In genomic region chr7:100120518-100121085, GRCh38 we compare ENCODE assay signal across 8 cellular contexts. TPM values are rescaled to one million over a fixed set of nuclear protein-coding genes. Genes with fewer than 3 reads are reported as not detected.
A peak's percentile ranks its signal among the peaks of the same experiment; 100 is the strongest.
DNase-seq lines count a peak whose midpoint lies in the region; ATAC-seq, FAIRE-seq and TF ChIP-seq lines count a peak whose summit lies in the region.

No MANE protein-coding gene starts in this region.

- dilution Hi-C loops in IMR-90 (cut with HindIII; ENCODE audit: low sequenced_read_pairs, unreplicated experiment) = no loop called here
- dilution Hi-C loops in mammary epithelial cell (cut with HindIII; ENCODE audit: low sequenced_read_pairs) = no loop called here

- POLR2A ChIA-PET in A549 (lab: Yijun Ruan, JAX) = interaction anchor here (1.2 to 1.8 kb wide), 2 partner anchors 19 to 309 kb away, joined by 4 to 10 read pairs; partner anchors contain the start of genes AP4M1, MCM7 and MEPCE
- POLR2A ChIA-PET in IMR-90 (lab: Charles Lee; ENCODE audit: unreplicated experiment) = interaction anchor here (0.6 to 1.4 kb wide), 2 partner anchors 19 to 276 kb away, joined by 3 to 6 read pairs; partner anchors contain the start of gene AP4M1

- 0 out of 6 replicates have a peak, but pooled peaks have one; percentile 1 to 12 for ATAC-seq in A549
- ATAC-seq in IMR-90 (ENCODE audit: low read depth) = no peak
- no peak for ATAC-seq in HG02610 (IDR thresholded peaks at IDR 0.05; ENCODE audit: unreplicated experiment)
- ATAC-seq in GM19351 (IDR thresholded peaks at IDR 0.05; ENCODE audit: unreplicated experiment) = no peak
- no peak for ATAC-seq in GM21529 (IDR thresholded peaks at IDR 0.05; ENCODE audit: unreplicated experiment)

- H3K79me2 ChIP-seq in mammary epithelial cell (ENCODE audit: insufficient read depth, low read length) = peaks cover 25% of the 10 kb centered on the region

- H4K91ac ChIP-seq in IMR-90 (ENCODE audit: insufficient read depth, low read depth, low read length) = peak overlapping the region; percentile 42

- peak overlapping the region; percentile 15; the same call in 1 of the 2 replicates for H3K14ac ChIP-seq in IMR-90 (replicated peaks; ENCODE audit: low read depth, low read length)

- H3K27ac ChIP-seq in A549 (peak overlapping the region; percentile 86 to 90; a peak in 4 of 6 replicates), IMR-90 (ENCODE audit: insufficient read depth, low read length) (peak overlapping the region; percentile 45), mammary epithelial cell (ENCODE audit: insufficient read depth, low read depth, low read length) (no peak overlapping the region), mucosa of rectum (ENCODE audit: low read depth in 2 of 2, low read length in 2 of 2) (peak overlapping the region; percentile 49 to 82)

- H2BK5ac ChIP-seq in IMR-90 (ENCODE audit: low read depth, low read length, poor library complexity, severe bottlenecking) = peak overlapping the region; percentile 73

- H2BK20ac ChIP-seq in IMR-90 (ENCODE audit: low read depth, low read length) = no peak overlapping the region

- TF ChIP-seq EP300 in A549 (IDR thresholded peaks at IDR 0.05) = no peak

- H2AK9ac ChIP-seq in IMR-90 (replicated peaks; ENCODE audit: low read depth, low read length, poor library complexity) = peak overlapping the region; percentile 87

- H3K79me1 ChIP-seq in IMR-90 (ENCODE audit: low read depth in 1 of 2, low read length in 2 of 2) = peaks cover 28 to 53% of the 10 kb centered on the region in 2 experiments

- H4K8ac ChIP-seq in IMR-90 (ENCODE audit: low read depth in 2 of 2, low read length in 2 of 2) = peak overlapping the region; percentile 48 to 77; a peak in 3 of 4 replicates

- peak overlapping the region; percentile 96 for H2AFZ ChIP-seq in IMR-90 (replicated peaks; ENCODE audit: low read length, poor library complexity)
- peak overlapping the region; percentile 88 for H2AFZ ChIP-seq in mammary epithelial cell (ENCODE audit: low read depth, low read length)

- CTCF ChIA-PET in A549 (lab: Yijun Ruan, JAX) (interaction anchor here (5.6 kb wide), 1 partner anchor 11 kb away, joined by 46 read pairs; no protein-coding TSS in a partner anchor), IMR-90 (lab: Yijun Ruan, JAX) (interaction anchor here (0.7 kb wide), 1 partner anchor 10 kb away, joined by 3 read pairs; no protein-coding TSS in a partner anchor), mammary epithelial cell (lab: Charles Lee; ENCODE audit: low non-redundant PET) (no interaction called here)

- H2BK15ac ChIP-seq in IMR-90 (ENCODE audit: low read depth, low read length) = peak overlapping the region; percentile 19; the same call in 1 of the 3 replicates

- H3K27me3 ChIP-seq in IMR-90 (ENCODE audit: control insufficient read depth, insufficient read depth, low read length) (no peaks in the 10 kb centered on the region), mammary epithelial cell (ENCODE audit: insufficient read depth, low read length) (no peaks in the 10 kb centered on the region), mucosa of rectum (ENCODE audit: control insufficient read depth in 2 of 2, insufficient read depth in 2 of 2, low read length in 2 of 2) (no peaks in the 10 kb centered on the region)

- H3K9ac ChIP-seq in IMR-90 (ENCODE audit: low read depth, low read length) (peak overlapping the region; percentile 67), mammary epithelial cell (ENCODE audit: insufficient read depth, low read length) (no peak overlapping the region), mucosa of rectum (ENCODE audit: low read depth in 1 of 2, low read length in 2 of 2) (peak overlapping the region in 1 of 2 donors; percentile 68)

- H3K4me3 ChIP-seq in A549 (peak overlapping the region; percentile 81), IMR-90 (ENCODE audit: insufficient read depth, low read depth, low read length) (peak overlapping the region; percentile 61), mammary epithelial cell (replicated peaks in 1 of 3; ENCODE audit: insufficient read depth in 1 of 3, low read depth in 2 of 3, low read length in 3 of 3) (peak overlapping the region in 1 of 3 experiments; percentile 90), mucosa of rectum (ENCODE audit: low read length in 2 of 2) (peak overlapping the region; percentile 72 to 97)

- in situ Hi-C loops in IMR-90 (cut with MboI; ENCODE audit: low sequenced_read_pairs) (no loop called here), mammary epithelial cell (cut with MboI; ENCODE audit: low sequenced_read_pairs in 2 of 2) (no loop called here)

- H3K9me3 ChIP-seq in A549 = no peaks in the 10 kb centered on the region
- no peaks in the 10 kb centered on the region for H3K9me3 ChIP-seq in IMR-90 (ENCODE audit: control insufficient read depth, insufficient read depth, low read length)
- H3K9me3 ChIP-seq in mammary epithelial cell (replicated peaks; ENCODE audit: insufficient read depth, low read length) = no peaks in the 10 kb centered on the region
- no peaks in the 10 kb centered on the region for H3K9me3 ChIP-seq in mucosa of rectum (ENCODE audit: control insufficient read depth in 2 of 2, low read length in 2 of 2)

- FAIRE-seq in A549 (lab: Jason Lieb, UNC) = no peak

- 69% methylated on average over 4 of the region's 4 CpGs for WGBS in A549 (ENCODE audit: missing lambda C conversion rate)
- WGBS in IMR-90 (ENCODE audit: extremely low coverage in 2 of 2, insufficient read length in 1 of 2), 2 experiments = 47% methylated on average over 3 of the region's 4 CpGs; no CpG with 5 or more reads in 1 of the 2 experiments
- WGBS in mammary epithelial cell (ENCODE audit: low coverage, missing lambda C conversion rate) = 93% methylated on average over 4 of the region's 4 CpGs

- H4K20me1 ChIP-seq in IMR-90 (ENCODE audit: insufficient read depth, low read length) = no peaks in the 10 kb centered on the region; the same call in 1 of the 2 replicates
- H4K20me1 ChIP-seq in mammary epithelial cell (ENCODE audit: insufficient read depth, low read length) = no peaks in the 10 kb centered on the region

- TF ChIP-seq CTCF in A549 (IDR thresholded peaks at IDR 0.05) (no peak), IMR-90 (conservative IDR thresholded peaks at IDR 0.05; ENCODE audit: low read depth, low read length) (no peak), mammary epithelial cell (conservative IDR thresholded peaks at IDR 0.05 in 1 of 2, IDR thresholded peaks at IDR 0.05 in 1 of 2; ENCODE audit: extremely low read depth in 1 of 2, insufficient read depth in 1 of 2, low read depth in 1 of 2, low read length in 2 of 2) (no peak)

- H4K5ac ChIP-seq in IMR-90 (ENCODE audit: low read depth, low read length) = peak overlapping the region; percentile 11

- no TSS peak for BruUV-seq in IMR-90 (replicated peaks; lab: Mats Ljungman, UMichigan)
- no TSS peak for BruUV-seq in mammary epithelial cell (replicated peaks; lab: Mats Ljungman, UMichigan)

- intact Hi-C loops in IMR-90 (cut with micrococcal nuclease) = no loop called here
- intact Hi-C loops in mammary epithelial cell (cut with micrococcal nuclease) = no loop called here

- H3K4ac ChIP-seq in IMR-90 (ENCODE audit: low read depth, low read length) = peak overlapping the region; percentile 85

- TF ChIP-seq POLR2A in A549 (IDR thresholded peaks at IDR 0.05; ENCODE audit: low read length) (no peak), IMR-90 (IDR thresholded peaks at IDR 0.05; ENCODE audit: low read depth, low read length) (no peak)

- peak overlapping the region; percentile 66 for H3K23ac ChIP-seq in IMR-90 (ENCODE audit: low read depth, low read length)

- peaks cover 26% of the 10 kb centered on the region for H3K4me1 ChIP-seq in A549
- peaks cover 6% of the 10 kb centered on the region; the same call in 1 of the 2 replicates for H3K4me1 ChIP-seq in IMR-90 (ENCODE audit: control insufficient read depth, insufficient read depth, low read length)
- peaks cover 8% of the 10 kb centered on the region for H3K4me1 ChIP-seq in mammary epithelial cell (ENCODE audit: insufficient read depth, low read length)
- peaks cover 28 to 32% of the 10 kb centered on the region in 2 donors for H3K4me1 ChIP-seq in mucosa of rectum (ENCODE audit: control insufficient read depth in 2 of 2, insufficient read depth in 2 of 2, low read length in 2 of 2)

- H3K9me1 ChIP-seq in IMR-90 (ENCODE audit: insufficient read depth, low read length) = peaks cover 17% of the 10 kb centered on the region

- peak overlapping the region; percentile 24; the same call in 1 of the 2 replicates for H3K56ac ChIP-seq in IMR-90 (ENCODE audit: extremely low read depth, insufficient read depth, low read length)

- peak overlapping the region; percentile 92 for H3K4me2 ChIP-seq in A549
- H3K4me2 ChIP-seq in IMR-90 (ENCODE audit: low read depth, low read length) = peak overlapping the region; percentile 84
- H3K4me2 ChIP-seq in mammary epithelial cell (ENCODE audit: insufficient read depth, low read depth, low read length) = peak overlapping the region; percentile 65

- peak overlapping the region; percentile 13; the same call in 1 of the 2 replicates for H2AK5ac ChIP-seq in IMR-90 (ENCODE audit: low read depth, low read length)

- no peak overlapping the region for H3K18ac ChIP-seq in IMR-90 (ENCODE audit: low read depth, low read length)

- no peak for DNase-seq in A549 (ENCODE audit: low read depth in 1 of 2, low spot score in 1 of 2)
- DNase-seq in IMR-90 = no peak
- no peak for DNase-seq in mammary epithelial cell
- no peak for DNase-seq in SW 1271 (lab: John Stamatoyannopoulos, UW)

- no peak overlapping the region for H2BK120ac ChIP-seq in IMR-90 (ENCODE audit: low read depth, low read length)

- peaks cover 4% of the 10 kb centered on the region; the same call in 1 of the 2 replicates for H3K36me3 ChIP-seq in IMR-90 (ENCODE audit: control insufficient read depth, insufficient read depth, low read length)
- no peaks in the 10 kb centered on the region for H3K36me3 ChIP-seq in mammary epithelial cell (ENCODE audit: insufficient read depth, low read length)
- H3K36me3 ChIP-seq in mucosa of rectum (ENCODE audit: control insufficient read depth in 2 of 2, insufficient read depth in 2 of 2, low read length in 2 of 2) = no peaks in the 10 kb centered on the region

- TF ChIP-seq RAD21 in A549 (conservative IDR thresholded peaks at IDR 0.05 in 1 of 2, IDR thresholded peaks at IDR 0.05 in 1 of 2) (no peak), IMR-90 (IDR thresholded peaks at IDR 0.05; ENCODE audit: low read length) (no peak)

RNA-seq across cellular contexts. Expression of gene CNPY4, which starts 1.2 kb away (rescaled TPM):
- polyA plus RNA-seq in A549 (2011; rRNA removed) = 11.3 and 11.7 TPM in 2 replicates
- 10.1 and 10.7 TPM in 2 replicates for polyA plus RNA-seq in A549 (2012; cell fraction: cytosol; rRNA removed)
- 8.6 and 12.2 TPM in 2 replicates for polyA plus RNA-seq in A549 (2012; cell fraction: nucleus; rRNA removed)
- 16.8 to 26.2 TPM (median 22.8 TPM) in 3 replicates for polyA plus RNA-seq in A549 (2017; fragmentation: RNase III; extraction: RNeasy Plus Mini Kit Qiagen cat#74134 plus additional on column Dnase treatment)
- polyA minus RNA-seq in A549 (2011; rRNA and poly(A)+ RNA removed) = 5.7 and 8.4 TPM in 2 replicates
- total RNA-seq in IMR-90 (2012; rRNA removed) = 13.3 and 20.0 TPM in 2 replicates
- polyA plus RNA-seq in IMR-90 (2012; rRNA removed) = 18.1 and 21.9 TPM in 2 replicates
- polyA plus RNA-seq in IMR-90 (2012; cell fraction: cytosol; rRNA removed) = 9.3 and 14.0 TPM in 2 replicates
- polyA plus RNA-seq in IMR-90 (2012; cell fraction: nucleus; rRNA removed; ENCODE audit: low replicate concordance) = 10.9 and 19.5 TPM in 2 replicates
- total RNA-seq in mammary epithelial cell = 1 to 10 TPM; 6.9 to 7.5 TPM
- 7.3 TPM for polyA plus RNA-seq in mammary epithelial cell
- not detected for polyA minus RNA-seq in mammary epithelial cell

RNA-seq across cellular contexts. Expression of gene TAF6, which starts 1.4 kb away (rescaled TPM):
- polyA plus RNA-seq in A549 (2011; rRNA removed) = 36.2 and 45.1 TPM in 2 replicates
- polyA plus RNA-seq in A549 (2012; cell fraction: cytosol; rRNA removed) = 59.9 and 72.2 TPM in 2 replicates
- polyA plus RNA-seq in A549 (2012; cell fraction: nucleus; rRNA removed) = 89.3 and 105 TPM in 2 replicates
- polyA plus RNA-seq in A549 (2017; fragmentation: RNase III; extraction: RNeasy Plus Mini Kit Qiagen cat#74134 plus additional on column Dnase treatment) = 57.0 to 62.5 TPM (median 57.1 TPM) in 3 replicates
- 46.2 and 51.4 TPM in 2 replicates for polyA minus RNA-seq in A549 (2011; rRNA and poly(A)+ RNA removed)
- 11.3 and 14.4 TPM in 2 replicates for total RNA-seq in IMR-90 (2012; rRNA removed)
- 55.3 and 56.5 TPM in 2 replicates for polyA plus RNA-seq in IMR-90 (2012; rRNA removed)
- 48.4 and 56.7 TPM in 2 replicates for polyA plus RNA-seq in IMR-90 (2012; cell fraction: cytosol; rRNA removed)
- 51.7 and 92.5 TPM in 2 replicates for polyA plus RNA-seq in IMR-90 (2012; cell fraction: nucleus; rRNA removed; ENCODE audit: low replicate concordance)
- 10 to 100 TPM; 28.8 to 55.3 TPM for total RNA-seq in mammary epithelial cell
- 16.5 TPM for polyA plus RNA-seq in mammary epithelial cell
- polyA minus RNA-seq in mammary epithelial cell = 42.4 TPM

RNA-seq across cellular contexts. Expression of gene MBLAC1, which starts 6.2 kb away (rescaled TPM):
- polyA plus RNA-seq in A549 (2011; rRNA removed) (0.45 and 0.63 TPM in 2 replicates), A549 (2017; fragmentation: RNase III; extraction: RNeasy Plus Mini Kit Qiagen cat#74134 plus additional on column Dnase treatment) (2.5 to 3.3 TPM (median 2.6 TPM) in 3 replicates), IMR-90 (2012; rRNA removed) (1.4 and 1.6 TPM in 2 replicates), mammary epithelial cell (1.0 TPM)
- polyA plus RNA-seq in A549 (2012; cell fraction: cytosol; rRNA removed) = 2.8 and 3.0 TPM in 2 replicates
- polyA plus RNA-seq in A549 (2012; cell fraction: nucleus; rRNA removed) = 3.8 and 3.9 TPM in 2 replicates
- polyA minus RNA-seq in A549 (2011; rRNA and poly(A)+ RNA removed) = 0.37 and 0.58 TPM in 2 replicates
- total RNA-seq in IMR-90 (2012; rRNA removed) (0.56 and 0.72 TPM in 2 replicates), mammary epithelial cell (1 to 10 TPM; 1.2 to 1.5 TPM)
- 2.8 and 3.1 TPM in 2 replicates for polyA plus RNA-seq in IMR-90 (2012; cell fraction: cytosol; rRNA removed)
- 1.8 and 3.1 TPM in 2 replicates for polyA plus RNA-seq in IMR-90 (2012; cell fraction: nucleus; rRNA removed; ENCODE audit: low replicate concordance)
- not detected for polyA minus RNA-seq in mammary epithelial cell

RNA-seq across cellular contexts. Expression of gene AP4M1, which starts 19.2 kb away (rescaled TPM):
- polyA plus RNA-seq in A549 (2011; rRNA removed) (13.7 and 16.6 TPM in 2 replicates), A549 (2017; fragmentation: RNase III; extraction: RNeasy Plus Mini Kit Qiagen cat#74134 plus additional on column Dnase treatment) (16.5 to 18.3 TPM (median 18.1 TPM) in 3 replicates), IMR-90 (2012; rRNA removed) (20.5 and 21.4 TPM in 2 replicates), mammary epithelial cell (14.9 TPM)
- polyA plus RNA-seq in A549 (2012; cell fraction: cytosol; rRNA removed) = 17.3 and 19.4 TPM in 2 replicates
- 35.9 and 37.0 TPM in 2 replicates for polyA plus RNA-seq in A549 (2012; cell fraction: nucleus; rRNA removed)
- 22.7 and 28.1 TPM in 2 replicates for polyA minus RNA-seq in A549 (2011; rRNA and poly(A)+ RNA removed)
- total RNA-seq in IMR-90 (2012; rRNA removed) (18.6 and 21.1 TPM in 2 replicates), mammary epithelial cell (10 to 100 TPM; 13.0 to 17.4 TPM)
- polyA plus RNA-seq in IMR-90 (2012; cell fraction: cytosol; rRNA removed) = 17.7 and 24.6 TPM in 2 replicates
- 52.6 and 55.7 TPM in 2 replicates for polyA plus RNA-seq in IMR-90 (2012; cell fraction: nucleus; rRNA removed; ENCODE audit: low replicate concordance)
- polyA minus RNA-seq in mammary epithelial cell = 2.8 TPM

RNA-seq across cellular contexts. Expression of gene MCM7, which starts 19.4 kb away (rescaled TPM):
- 138 and 145 TPM in 2 replicates for polyA plus RNA-seq in A549 (2011; rRNA removed)
- polyA plus RNA-seq in A549 (2012; cell fraction: cytosol; rRNA removed) = 433 and 443 TPM in 2 replicates
- 711 and 931 TPM in 2 replicates for polyA plus RNA-seq in A549 (2012; cell fraction: nucleus; rRNA removed)
- polyA plus RNA-seq in A549 (2017; fragmentation: RNase III; extraction: RNeasy Plus Mini Kit Qiagen cat#74134 plus additional on column Dnase treatment) = 265 to 287 TPM (median 280 TPM) in 3 replicates
- 261 and 274 TPM in 2 replicates for polyA minus RNA-seq in A549 (2011; rRNA and poly(A)+ RNA removed)
- 130 and 137 TPM in 2 replicates for total RNA-seq in IMR-90 (2012; rRNA removed)
- polyA plus RNA-seq in IMR-90 (2012; rRNA removed) = 104 and 119 TPM in 2 replicates
- 47.2 and 71.0 TPM in 2 replicates for polyA plus RNA-seq in IMR-90 (2012; cell fraction: cytosol; rRNA removed)
- 196 and 287 TPM in 2 replicates for polyA plus RNA-seq in IMR-90 (2012; cell fraction: nucleus; rRNA removed; ENCODE audit: low replicate concordance)
- total RNA-seq in mammary epithelial cell = 100 to 1,000 TPM in 1 of 2 donors, 10 to 100 TPM in 1; 16.0 to 114 TPM
- 163 TPM for polyA plus RNA-seq in mammary epithelial cell
- 137 TPM for polyA minus RNA-seq in mammary epithelial cell

Comparison
In these comparisons a context has a peak if more than half of its experiments do, and no peak if none do; other contexts are left out.
1. ATAC-seq: peak in A549 (2 of 2); none in IMR-90 (single experiment), HG02610 (single experiment), GM19351 (single experiment) and GM21529 (single experiment).
2. Peak in every context shown above with its lines, with median percentiles within 50 percentile points of each other: H3K4me2 ChIP-seq.